Comparison of ENCODE assay signal across 10 cellular contexts in the genomic region with DNA sequence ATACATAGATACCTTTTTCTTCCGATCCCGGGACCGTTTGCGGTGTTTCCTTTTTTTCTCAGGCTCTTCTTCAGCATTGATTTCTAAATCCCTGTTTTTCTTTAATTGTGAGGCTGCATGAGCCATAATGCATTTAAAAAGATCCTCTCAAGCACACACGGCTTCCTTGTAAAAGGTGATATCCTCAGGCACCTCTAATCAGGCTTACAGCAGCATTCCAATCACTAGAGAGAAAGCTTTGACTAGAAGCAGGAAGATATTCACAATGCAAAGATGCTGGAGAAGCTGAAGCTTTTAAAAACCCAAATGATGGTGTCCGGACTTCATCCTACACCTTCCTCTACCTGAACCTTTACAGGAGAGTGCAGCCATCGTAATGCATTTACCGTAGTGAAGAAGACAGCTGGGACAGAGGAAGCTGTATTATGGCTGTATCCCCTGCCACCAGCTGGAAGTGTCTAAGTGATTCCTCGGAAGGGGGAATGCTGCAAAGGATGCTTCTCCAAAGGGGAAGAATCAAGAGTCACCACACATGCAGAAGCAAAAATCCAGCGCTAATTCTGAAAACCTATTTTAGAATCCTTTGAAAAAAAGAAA. TPM values are rescaled to one million over a fixed set of nuclear protein-coding genes. Genes with fewer than 3 reads are reported as not detected.
DNase-seq lines count a peak whose midpoint lies in the region; ATAC-seq, FAIRE-seq and TF ChIP-seq lines count a peak whose summit lies in the region.
"Had no signal": no experiment of that assay in that cellular context is flagged by ENCODE, and none has a peak within 500 bp of the region (broad histone marks: within the 10 kb centered on the region; RNA-seq: fewer than 3 reads in every experiment).

Gene ANK3, minus strand, starts transcription at position 463 of the 597 bp plus-strand sequence. Its CDS starts 337 bp downstream, at position 126.

- H3F3A ChIP-seq in MM.1S (ENCODE audit: insufficient read depth, low read length) = no peaks in the 10 kb centered on the region

- no peaks in the 10 kb centered on the region for H3K79me2 ChIP-seq in MM.1S (ENCODE audit: low read length)

- H4K20me1 ChIP-seq in MM.1S (ENCODE audit: insufficient read depth, low read length) = no peaks in the 10 kb centered on the region

- H2AFZ ChIP-seq in neuron (ENCODE audit: low read depth, low read length) (no peak within 1 kb of the TSS), MM.1S (ENCODE audit: low read length) (no peak within 1 kb of the TSS)

- no peaks in the 10 kb centered on the region for H3K9me3 Mint-ChIP-seq in stimulated activated naive CD8-positive, alpha-beta T cell treated with anti-CD3 and anti-CD28 coated beads, Interleukin-15, amount 100 ng/mL, for 72 hours
- H3K9me3 Mint-ChIP-seq: T-helper 2 cell treated with Interferon-gamma antibody and Interleukin-4, amounts not matched to agents 5 μg/mL and 100 μg/mL, for 36 hours had no signal

- no peak within 1 kb of the TSS for H3K27ac Mint-ChIP-seq in stimulated activated naive CD8-positive, alpha-beta T cell treated with anti-CD3 and anti-CD28 coated beads, Interleukin-15, amount 100 ng/mL, for 72 hours
- H3K27ac Mint-ChIP-seq: T-helper 2 cell treated with Interferon-gamma antibody and Interleukin-4, amounts not matched to agents 5 μg/mL and 100 μg/mL, for 36 hours had no signal

- H3K4me1 Mint-ChIP-seq in stimulated activated naive CD8-positive, alpha-beta T cell treated with anti-CD3 and anti-CD28 coated beads, Interleukin-15, amount 100 ng/mL, for 72 hours = peaks cover 13% of the 10 kb centered on the region

- no peaks in the 10 kb centered on the region for H3K36me3 ChIP-seq in neuron (ENCODE audit: insufficient read depth, low read length)
- no peaks in the 10 kb centered on the region for H3K36me3 ChIP-seq in effector memory CD4-positive, alpha-beta T cell (ENCODE audit: control insufficient read depth, insufficient read depth, low read length)
- no peaks in the 10 kb centered on the region for H3K36me3 ChIP-seq in MM.1S (replicated peaks; ENCODE audit: insufficient read depth, low read length)

- H3K4me3 ChIP-seq in neuron (ENCODE audit: low read length) (peak within 1 kb of the TSS; percentile 24), MM.1S (ENCODE audit: low read length) (no peak within 1 kb of the TSS)
- H3K4me3 ChIP-seq in effector memory CD4-positive, alpha-beta T cell (ENCODE audit: insufficient read depth, low read depth, low read length, poor library complexity, severe bottlenecking) = no peak within 1 kb of the TSS

- H3K4me3 Mint-ChIP-seq in stimulated activated naive CD8-positive, alpha-beta T cell treated with anti-CD3 and anti-CD28 coated beads, Interleukin-15, amount 100 ng/mL, for 72 hours = no peak within 1 kb of the TSS
- H3K4me3 Mint-ChIP-seq: T-helper 2 cell treated with Interferon-gamma antibody and Interleukin-4, amounts not matched to agents 5 μg/mL and 100 μg/mL, for 36 hours had no signal

- no peaks in the 10 kb centered on the region for H3K9me2 ChIP-seq in MM.1S (replicated peaks; ENCODE audit: insufficient read depth, low read length)

- H3K9me3 ChIP-seq in neuron (ENCODE audit: low read length) = no peaks in the 10 kb centered on the region
- no peaks in the 10 kb centered on the region for H3K9me3 ChIP-seq in effector memory CD4-positive, alpha-beta T cell (ENCODE audit: control insufficient read depth, low read length)
- H3K9me3 ChIP-seq in MM.1S (replicated peaks; ENCODE audit: insufficient read depth, low read length) = no peaks in the 10 kb centered on the region

- H3K4me1 ChIP-seq in neuron (ENCODE audit: insufficient read depth, low read length) (peaks cover 39% of the 10 kb centered on the region), MM.1S (ENCODE audit: low read length) (no peaks in the 10 kb centered on the region)
- H3K4me1 ChIP-seq in effector memory CD4-positive, alpha-beta T cell (ENCODE audit: control insufficient read depth, insufficient read depth, low read length, poor library complexity, severe bottlenecking) = no peaks in the 10 kb centered on the region

- no peak within 1 kb of the TSS for H3K27ac ChIP-seq in effector memory CD4-positive, alpha-beta T cell (ENCODE audit: insufficient read depth, low read length, poor library complexity, severe bottlenecking)
- H3K27ac ChIP-seq in MM.1S (ENCODE audit: low read length) = no peak within 1 kb of the TSS

- H3K4me2 ChIP-seq in MM.1S (ENCODE audit: low read depth, low read length) = no peak within 1 kb of the TSS

- DNase-seq in Ammon's horn (ENCODE audit: low spot score) (peak; percentile 61), NCI-H2171 (lab: John Stamatoyannopoulos, UW) (peak; percentile 24), frontal cortex (ENCODE audit: low spot score in 2 of 2) (no peak), MM.1S (no peak)
- DNase-seq in effector memory CD4-positive, alpha-beta T cell = no peak
- DNase-seq in stimulated activated naive CD8-positive, alpha-beta T cell treated with anti-CD3 and anti-CD28 coated beads, Interleukin-15, amount 100 ng/mL, for 72 hours = no peak

- no peak for ATAC-seq in HG03039 (IDR thresholded peaks at IDR 0.05; ENCODE audit: unreplicated experiment)
- ATAC-seq in stimulated activated naive CD8-positive, alpha-beta T cell treated with anti-CD3 and anti-CD28 coated beads, Interleukin-15, amount 100 ng/mL, for 72 hours = no peak

- no peak within 1 kb of the TSS for H3K9ac ChIP-seq in MM.1S (ENCODE audit: low read length)

- no peak for FAIRE-seq in frontal cortex (lab: Jason Lieb, UNC)
- FAIRE-seq: bronchial epithelial cell had no signal

- H3K27me3 Mint-ChIP-seq in stimulated activated naive CD8-positive, alpha-beta T cell treated with anti-CD3 and anti-CD28 coated beads, Interleukin-15, amount 100 ng/mL, for 72 hours = no peaks in the 10 kb centered on the region

- TF ChIP-seq CTCF in MM.1S (IDR thresholded peaks at IDR 0.05; ENCODE audit: low read length) = no peak

- H3K27me3 ChIP-seq in neuron (ENCODE audit: insufficient read depth, low read length) (no peaks in the 10 kb centered on the region), MM.1S (replicated peaks; ENCODE audit: insufficient read depth, low read length) (no peaks in the 10 kb centered on the region)
- no peaks in the 10 kb centered on the region for H3K27me3 ChIP-seq in effector memory CD4-positive, alpha-beta T cell (replicated peaks; ENCODE audit: control insufficient read depth, insufficient read depth, low read length, poor library complexity, severe bottlenecking)

RNA-seq across cellular contexts. Expression of gene ANK3, which starts in this region (rescaled TPM):
- total RNA-seq in frontal cortex = 205 TPM

Comparison
In these comparisons a context has a peak if more than half of its experiments do, and no peak if none do; other contexts are left out.
1. DNase-seq: peak in Ammon's horn (single experiment) and NCI-H2171 (single experiment); none in frontal cortex (0 of 2), effector memory CD4-positive, alpha-beta T cell (0 of 3), MM.1S (single experiment) and stimulated activated naive CD8-positive, alpha-beta T cell treated with anti-CD3 and anti-CD28 coated beads, Interleukin-15, amount 100 ng/mL, for 72 hours (0 of 2).